In genomic region chr22:22877523-22878210, GRCh38 we compare ENCODE assay signal across 9 cellular contexts. TPM values are rescaled to one million over a fixed set of nuclear protein-coding genes. Genes with fewer than 3 reads are reported as not detected.
DNase-seq lines count a peak whose midpoint lies in the region; ATAC-seq and TF ChIP-seq lines count a peak whose summit lies in the region.
"Had no signal": no experiment of that assay in that cellular context is flagged by ENCODE, and none has a peak within 500 bp of the region (broad histone marks: within the 10 kb centered on the region; RNA-seq: fewer than 3 reads in every experiment).

No MANE protein-coding gene starts in this region.

- peaks cover 1 to 17% (median 6%) of the 10 kb centered on the region in 7 donors for H3K9me3 Mint-ChIP-seq in CD14-positive monocyte
- H3K9me3 Mint-ChIP-seq in HFFc6, result no peaks in the 10 kb centered on the region
- H3K9me3 Mint-ChIP-seq in glutamatergic neuron (ENCODE audit: unreplicated experiment), result peaks cover 2% of the 10 kb centered on the region

- intact Hi-C loops in CD14-positive monocyte (cut with micrococcal nuclease) (loop anchor here in 1 of 2 donors (2.0 kb wide), 1 partner anchor 65 kb away; no protein-coding TSS in a partner anchor), sciatic nerve (cut with DNase I) (no loop called here)

- H3K4me1 Mint-ChIP-seq in CD14-positive monocyte (peaks cover 20% of the 10 kb centered on the region), HFFc6 (ENCODE audit: low read depth) (no peaks in the 10 kb centered on the region), glutamatergic neuron (ENCODE audit: low read depth, unreplicated experiment) (no peaks in the 10 kb centered on the region)

- H3K27me3 Mint-ChIP-seq in CD14-positive monocyte (ENCODE audit: low read depth in 3 of 3), result peaks cover 0 to 9% (median 5%) of the 10 kb centered on the region in 3 donors
- peaks cover 25% of the 10 kb centered on the region for H3K27me3 Mint-ChIP-seq in HFFc6 (ENCODE audit: insufficient read depth)
- peaks cover 4% of the 10 kb centered on the region for H3K27me3 Mint-ChIP-seq in glutamatergic neuron (ENCODE audit: unreplicated experiment)

- H3K36me3 ChIP-seq in RWPE2 (ENCODE audit: low read depth), result no peaks in the 10 kb centered on the region

- no peaks in the 10 kb centered on the region for H3K4me1 ChIP-seq in RWPE2 (ENCODE audit: insufficient read depth, poor library complexity, severe bottlenecking)

- TF ChIP-seq CTCF in CD14-positive monocyte (IDR thresholded peaks at IDR 0.05) (peak; percentile 86), HFFc6 (IDR thresholded peaks at IDR 0.05) (peak; percentile 86), RWPE2 (IDR thresholded peaks at IDR 0.05; ENCODE audit: poor library complexity, severe bottlenecking) (peak; percentile 68), glutamatergic neuron (IDR thresholded peaks at IDR 0.05; ENCODE audit: partially characterized antibody, unreplicated experiment) (peak; percentile 83)

- H3K4me3 Mint-ChIP-seq in CD14-positive monocyte (no peak overlapping the region), HFFc6 (no peak overlapping the region), glutamatergic neuron (ENCODE audit: unreplicated experiment) (no peak overlapping the region)

- H3K9me3 ChIP-seq in RWPE2 (ENCODE audit: severe bottlenecking), result peaks cover 6% of the 10 kb centered on the region

- peak; percentile 70 for DNase-seq in CD14-positive monocyte (ENCODE audit: low spot score)
- peak; percentile 48 for DNase-seq in HFFc6
- no peak for DNase-seq in RWPE2 (ENCODE audit: low spot score)
- DNase-seq in activated effector memory CD4-positive, alpha-beta T cell treated with anti-CD3 and anti-CD28 coated beads, Interleukin-2, amount 50 U/mL, for 16 hours, result peak; percentile 92
- peak; percentile 84 for DNase-seq in glutamatergic neuron
- peak; percentile 85 for DNase-seq in sciatic nerve (ENCODE audit: low spot score)

- no peak overlapping the region for H3K27ac Mint-ChIP-seq in CD14-positive monocyte
- H3K27ac Mint-ChIP-seq in HFFc6, result no peak overlapping the region
- no peak overlapping the region for H3K27ac Mint-ChIP-seq in glutamatergic neuron (ENCODE audit: unreplicated experiment)

- ATAC-seq in RWPE2 (ENCODE audit: low read depth), result peak; percentile 40; the same call in 1 of the 3 replicates
- ATAC-seq in sciatic nerve, result peak; percentile 74
- no peak for ATAC-seq in HG02870 (IDR thresholded peaks at IDR 0.05; ENCODE audit: unreplicated experiment)
- ATAC-seq in GM21717 (IDR thresholded peaks at IDR 0.05; ENCODE audit: unreplicated experiment), result no peak

- H3K27ac ChIP-seq in RWPE2 (ENCODE audit: poor library complexity, severe bottlenecking), result no peak overlapping the region

- H3K27me3 ChIP-seq in RWPE2 (ENCODE audit: insufficient read depth, poor library complexity, severe bottlenecking), result no peaks in the 10 kb centered on the region

- no peak overlapping the region for H3K4me3 ChIP-seq in RWPE2 (ENCODE audit: severe bottlenecking)

- H3K36me3 Mint-ChIP-seq in CD14-positive monocyte (no peaks in the 10 kb centered on the region), HFFc6 (ENCODE audit: low read depth) (no peaks in the 10 kb centered on the region), glutamatergic neuron (ENCODE audit: unreplicated experiment) (peaks cover 5% of the 10 kb centered on the region)

RNA-seq across cellular contexts. Expression of gene IGLL5, which starts 9.9 kb away (rescaled TPM):
- polyA plus RNA-seq in CD14-positive monocyte, result under 1 TPM in 1 of 2 donors, not detected in 1; 0.38 TPM
- total RNA-seq in HFFc6 (2021; fragmentation: NEBNext Ultra II Directional; extraction: Animal tissue kit (Norgen Biotek cat#: 25700)), result not detected
- total RNA-seq in glutamatergic neuron (ENCODE audit: unreplicated experiment) (not detected), sciatic nerve (0.62 TPM)
- total RNA-seq: skeletal muscle tissue had no signal

Comparison
In these comparisons a context has a peak if more than half of its experiments do, and no peak if none do; other contexts are left out.
1. ATAC-seq: peak in RWPE2 (single experiment) and sciatic nerve (single experiment); none in HG02870 (single experiment) and GM21717 (single experiment).
2. Peak in every context shown above with its lines, with median percentiles within 50 percentile points of each other: CTCF ChIP-seq.